In the genomic region with DNA sequence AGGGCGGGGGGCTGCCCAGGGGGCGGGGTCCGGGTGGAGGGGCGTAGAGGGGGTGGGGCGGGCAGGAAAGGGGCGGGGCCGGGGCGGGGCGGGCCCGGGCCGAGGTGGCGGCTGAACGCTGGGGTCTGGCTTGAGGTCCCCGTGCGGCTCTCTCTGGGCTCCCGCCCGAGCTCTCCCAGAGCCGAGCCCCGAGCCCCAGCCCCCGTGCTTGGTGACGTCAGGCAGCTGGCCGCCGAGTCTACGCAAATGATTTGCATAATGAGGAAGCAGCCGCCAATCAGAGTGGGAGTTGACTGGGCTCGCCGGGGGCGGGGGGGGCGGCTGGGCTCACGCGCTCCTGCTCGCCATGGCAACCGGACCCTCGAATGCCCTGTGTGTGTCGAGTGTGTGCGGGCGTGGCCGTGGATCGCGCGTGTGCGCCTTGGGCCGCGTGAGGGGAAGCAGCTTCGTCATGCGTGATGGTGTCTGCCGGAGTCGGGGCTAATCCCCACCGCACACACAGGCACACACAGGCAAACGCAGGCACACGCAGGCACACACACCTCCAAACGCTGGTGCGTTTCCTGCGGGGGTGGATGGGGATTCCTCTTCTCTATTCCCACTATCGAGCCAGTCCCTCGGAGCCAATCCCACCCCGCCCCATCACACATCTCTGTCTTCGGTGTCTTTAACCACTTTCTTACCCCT, we compare ENCODE assay signal across 8 cellular contexts. TPM values are rescaled to one million over a fixed set of nuclear protein-coding genes. Genes with fewer than 3 reads are reported as not detected.
A peak's percentile ranks its signal among the peaks of the same experiment; 100 is the strongest.
DNase-seq lines count a peak whose midpoint lies in the region; ATAC-seq and TF ChIP-seq lines count a peak whose summit lies in the region.

A gene (minus strand): TSS at position 173 of the 687 bp plus-strand sequence. CDS start 283 bp downstream, outside the sequence.

- H3K36me3 Mint-ChIP-seq in chondrocyte (ENCODE audit: low read depth) = peaks cover 10% of the 10 kb centered on the region

- H3K27me3 Mint-ChIP-seq in chondrocyte (ENCODE audit: low read depth) = peaks cover 10% of the 10 kb centered on the region

- H3K4me3 Mint-ChIP-seq in chondrocyte (ENCODE audit: unreplicated experiment) = peak within 1 kb of the TSS; percentile 75

- H3K4me1 Mint-ChIP-seq in chondrocyte (ENCODE audit: low read depth) = peaks cover 20% of the 10 kb centered on the region

- no peak for TF ChIP-seq CTCF in chondrocyte (IDR thresholded peaks at IDR 0.05)

- H3K4me3 ChIP-seq in GM08714 (ENCODE audit: low read length) = peak within 1 kb of the TSS; percentile 50; the same call in 1 of the 2 replicates

- DNase-seq in NCI-H446 treated with DMSO at 0.1 percent for 48 hours (lab: John Stamatoyannopoulos, UW) (peak; percentile 87), chondrocyte (ENCODE audit: low spot score) (no peak), kidney tubule cell (ENCODE audit: low spot score) (peak; percentile 70), RKO (ENCODE audit: low spot score) (no peak)
- DNase-seq in activated CD4-positive, alpha-beta T cell treated with anti-CD3 and anti-CD28 coated beads for 48 hours = peak; percentile 76
- DNase-seq in stimulated activated CD4-positive, alpha-beta T cell treated with anti-CD3 and anti-CD28 coated beads, Interleukin-1b, Interleukin-23, amount 100 ng/mL, for 1 hour (ENCODE audit: low read depth in 2 of 2) = peak; percentile 30 to 50

- ATAC-seq in HG02973 (IDR thresholded peaks at IDR 0.05; ENCODE audit: unreplicated experiment) = peak; percentile 58

- H3K27ac Mint-ChIP-seq in chondrocyte (ENCODE audit: unreplicated experiment) = peak within 1 kb of the TSS; percentile 59

- peaks cover 17% of the 10 kb centered on the region for H3K9me3 Mint-ChIP-seq in chondrocyte (ENCODE audit: low read depth)

RNA-seq across cellular contexts. Expression of the gene that starts here (rescaled TPM):
- total RNA-seq in chondrocyte = 0.42 to 1.3 TPM in 2 of 3 replicates, not detected in the other

Comparison
In these comparisons a context has a peak if more than half of its experiments do, and no peak if none do; other contexts are left out.
1. DNase-seq: peak in NCI-H446 treated with DMSO at 0.1 percent for 48 hours (single experiment), activated CD4-positive, alpha-beta T cell treated with anti-CD3 and anti-CD28 coated beads for 48 hours (single experiment), kidney tubule cell (single experiment) and stimulated activated CD4-positive, alpha-beta T cell treated with anti-CD3 and anti-CD28 coated beads, Interleukin-1b, Interleukin-23, amount 100 ng/mL, for 1 hour (2 of 2); none in chondrocyte (single experiment) and RKO (single experiment).